ENCODE assay signal across 8 cellular contexts in genomic region chr21:43866659-43867331, GRCh38. TPM values are rescaled to one million over a fixed set of nuclear protein-coding genes. Genes with fewer than 3 reads are reported as not detected.
DNase-seq lines count a peak whose midpoint lies in the region; ATAC-seq and TF ChIP-seq lines count a peak whose summit lies in the region.

No MANE protein-coding gene starts in this region.

- peaks cover 44% of the 10 kb centered on the region for H3K79me2 ChIP-seq in fibroblast of lung (ENCODE audit: control insufficient read depth, insufficient read depth, low read length)

- H3K4me1 ChIP-seq in CD4-positive, CD25-positive, alpha-beta regulatory T cell (ENCODE audit: control insufficient read depth, insufficient read depth, low read length, poor library complexity, severe bottlenecking), result peaks cover 46% of the 10 kb centered on the region
- H3K4me1 ChIP-seq in fibroblast of lung (ENCODE audit: control insufficient read depth, extremely low read depth, insufficient read depth, low read length), result no peaks in the 10 kb centered on the region
- H3K4me1 ChIP-seq in prostate gland (replicated peaks), result peaks cover 11% of the 10 kb centered on the region

- peak overlapping the region; percentile 86 to 97 (median 92) for H3K4me3 Mint-ChIP-seq in CD4-positive, CD25-positive, alpha-beta regulatory T cell
- H3K4me3 Mint-ChIP-seq in activated CD8-positive, alpha-beta memory T cell treated with anti-CD3 and anti-CD28 coated beads, Interleukin-2, amount 10 ng/mL, durations not matched to agents 7 days and 5 days, result peak overlapping the region; percentile 87

- H2AFZ ChIP-seq in fibroblast of lung (ENCODE audit: low read length), result no peak overlapping the region

- peak; percentile 27 for TF ChIP-seq POLR2A in prostate gland (IDR thresholded peaks at IDR 0.05)

- CTCF ChIA-PET in activated CD8-positive, alpha-beta memory T cell treated with anti-CD3 and anti-CD28 coated beads, Interleukin-2, amount 10 ng/mL, durations not matched to agents 7 days and 5 days (lab: Charles Lee), result interaction anchor here (0.9 to 1.5 kb wide), 8 partner anchors 10 to 108 kb away, joined by 3 to 6 read pairs (median 4); no protein-coding TSS in a partner anchor

- H3K9me3 ChIP-seq in CD4-positive, CD25-positive, alpha-beta regulatory T cell (ENCODE audit: control insufficient read depth in 2 of 2, low read length in 2 of 2), result no peaks in the 10 kb centered on the region
- no peaks in the 10 kb centered on the region for H3K9me3 ChIP-seq in fibroblast of lung (ENCODE audit: control insufficient read depth, insufficient read depth, low read depth, low read length)
- no peaks in the 10 kb centered on the region for H3K9me3 ChIP-seq in prostate gland

- 33% methylated on average over 24 of the region's 24 CpGs for WGBS in prostate gland

- peak overlapping the region; percentile 86 for H3K4me3 ChIP-seq in CD4-positive, CD25-positive, alpha-beta regulatory T cell (ENCODE audit: low read depth, low read length)
- H3K4me3 ChIP-seq in fibroblast of lung (replicated peaks in 1 of 4; ENCODE audit: control extremely low read depth in 1 of 4, insufficient read depth in 1 of 4, low read depth in 3 of 4, low read length in 4 of 4) (peak overlapping the region; percentile 37 to 80 (median 64)), prostate gland (peak overlapping the region; percentile 68 to 87)

- intact Hi-C loops in prostate gland (cut with DNase I), result loop anchor here (2.0 kb wide), 1 partner anchor 40 kb away; no protein-coding TSS in a partner anchor

- peak overlapping the region; percentile 90 for H3K4me2 ChIP-seq in fibroblast of lung (ENCODE audit: extremely low read depth, insufficient read depth, low read length)

- peaks cover 22% of the 10 kb centered on the region for H3K36me3 ChIP-seq in CD4-positive, CD25-positive, alpha-beta regulatory T cell (ENCODE audit: control insufficient read depth, insufficient read depth, low read length)
- peaks cover 3% of the 10 kb centered on the region for H3K36me3 ChIP-seq in fibroblast of lung (ENCODE audit: control insufficient read depth, insufficient read depth, low read length)
- H3K36me3 ChIP-seq in prostate gland, result no peaks in the 10 kb centered on the region

- ATAC-seq in CD4-positive, CD25-positive, alpha-beta regulatory T cell (ENCODE audit: low read depth in 2 of 2), result peak; percentile 30 to 49
- ATAC-seq in HG03280 (IDR thresholded peaks at IDR 0.05; ENCODE audit: unreplicated experiment) (peak; percentile 37), HG02981 (IDR thresholded peaks at IDR 0.05; ENCODE audit: unreplicated experiment) (no peak)
- peak; percentile 64 for ATAC-seq in activated CD8-positive, alpha-beta memory T cell treated with anti-CD3 and anti-CD28 coated beads, Interleukin-2, amount 10 ng/mL, durations not matched to agents 7 days and 5 days

- DNase-seq in CD4-positive, CD25-positive, alpha-beta regulatory T cell, result peak; percentile 32 to 61 (median 60)
- peak; percentile 71 for DNase-seq in activated CD8-positive, alpha-beta memory T cell treated with anti-CD3 and anti-CD28 coated beads, Interleukin-2, amount 10 ng/mL, durations not matched to agents 7 days and 5 days
- DNase-seq in fibroblast of lung (ENCODE audit: low read depth in 2 of 2) (no peak), prostate gland (ENCODE audit: low spot score) (peak; percentile 33), OCI-M2 (lab: John Stamatoyannopoulos, UW; ENCODE audit: unreplicated experiment) (no peak), NCI-H1105 treated with DMSO at 0.1 percent for 48 hours (lab: John Stamatoyannopoulos, UW) (no peak)

- H3K4me1 Mint-ChIP-seq in CD4-positive, CD25-positive, alpha-beta regulatory T cell, result peaks cover 19 to 59% (median 43%) of the 10 kb centered on the region in 4 donors
- peaks cover 43% of the 10 kb centered on the region for H3K4me1 Mint-ChIP-seq in activated CD8-positive, alpha-beta memory T cell treated with anti-CD3 and anti-CD28 coated beads, Interleukin-2, amount 10 ng/mL, durations not matched to agents 7 days and 5 days

- peaks cover 0 to 2% (median 0%) of the 10 kb centered on the region in 7 donors for H3K9me3 Mint-ChIP-seq in CD4-positive, CD25-positive, alpha-beta regulatory T cell
- no peaks in the 10 kb centered on the region for H3K9me3 Mint-ChIP-seq in activated CD8-positive, alpha-beta memory T cell treated with anti-CD3 and anti-CD28 coated beads, Interleukin-2, amount 10 ng/mL, durations not matched to agents 7 days and 5 days (ENCODE audit: low read depth)

- peak overlapping the region; percentile 84 for H3K27ac ChIP-seq in CD4-positive, CD25-positive, alpha-beta regulatory T cell (ENCODE audit: insufficient read depth, low read length, poor library complexity, severe bottlenecking)
- H3K27ac ChIP-seq in fibroblast of lung (ENCODE audit: insufficient read depth, low read length), result peak overlapping the region; percentile 13
- peak overlapping the region; percentile 92 to 94 for H3K27ac ChIP-seq in prostate gland

- no peaks in the 10 kb centered on the region for H3K27me3 ChIP-seq in CD4-positive, CD25-positive, alpha-beta regulatory T cell (ENCODE audit: control insufficient read depth, insufficient read depth, low read length)
- H3K27me3 ChIP-seq in fibroblast of lung (ENCODE audit: control insufficient read depth, insufficient read depth, low read length) (no peaks in the 10 kb centered on the region), prostate gland (replicated peaks; ENCODE audit: insufficient read depth) (no peaks in the 10 kb centered on the region)

- TF ChIP-seq CTCF in fibroblast of lung (conservative IDR thresholded peaks at IDR 0.05 in 1 of 2, IDR thresholded peaks at IDR 0.05 in 1 of 2; ENCODE audit: low read depth in 1 of 2, low read length in 2 of 2) (no peak), prostate gland (IDR thresholded peaks at IDR 0.05) (no peak)

- peak overlapping the region; percentile 1 for H3K9ac ChIP-seq in fibroblast of lung (ENCODE audit: insufficient read depth, low read length)

- H3K27me3 Mint-ChIP-seq in CD4-positive, CD25-positive, alpha-beta regulatory T cell, result peaks cover 4% of the 10 kb centered on the region
- peaks cover 3% of the 10 kb centered on the region for H3K27me3 Mint-ChIP-seq in activated CD8-positive, alpha-beta memory T cell treated with anti-CD3 and anti-CD28 coated beads, Interleukin-2, amount 10 ng/mL, durations not matched to agents 7 days and 5 days

- H3K36me3 Mint-ChIP-seq in CD4-positive, CD25-positive, alpha-beta regulatory T cell, result peaks cover 18% of the 10 kb centered on the region
- peaks cover 46% of the 10 kb centered on the region for H3K36me3 Mint-ChIP-seq in activated CD8-positive, alpha-beta memory T cell treated with anti-CD3 and anti-CD28 coated beads, Interleukin-2, amount 10 ng/mL, durations not matched to agents 7 days and 5 days

- peak overlapping the region; percentile 91 to 95 (median 93) for H3K27ac Mint-ChIP-seq in CD4-positive, CD25-positive, alpha-beta regulatory T cell
- peak overlapping the region; percentile 91 for H3K27ac Mint-ChIP-seq in activated CD8-positive, alpha-beta memory T cell treated with anti-CD3 and anti-CD28 coated beads, Interleukin-2, amount 10 ng/mL, durations not matched to agents 7 days and 5 days

- no peaks in the 10 kb centered on the region for H4K20me1 ChIP-seq in fibroblast of lung (ENCODE audit: control insufficient read depth, extremely low read depth, insufficient read depth, low read length)

RNA-seq across cellular contexts. Expression of gene AGPAT3, which starts 1.8 kb away (rescaled TPM):
- total RNA-seq in CD4-positive, CD25-positive, alpha-beta regulatory T cell, result 67.8 TPM
- polyA plus RNA-seq in CD4-positive, CD25-positive, alpha-beta regulatory T cell, result 10 to 100 TPM; 13.3 to 19.8 (median 17.4) TPM
- total RNA-seq in activated CD8-positive, alpha-beta memory T cell treated with anti-CD3 and anti-CD28 coated beads, Interleukin-2, amount 10 ng/mL, durations not matched to agents 7 days and 5 days, result 100 to 1,000 TPM in 1 of 2 experiments, 10 to 100 TPM in 1; 94.3 to 101 TPM
- total RNA-seq in fibroblast of lung (28.8 and 44.9 TPM in 2 replicates), prostate gland (10 to 100 TPM; 31.3 to 53.5 TPM)
- 29.4 and 39.0 TPM in 2 replicates for polyA plus RNA-seq in fibroblast of lung
- 42.0 and 55.7 TPM in 2 replicates for polyA plus RNA-seq in fibroblast of lung (2012)
- polyA minus RNA-seq in fibroblast of lung (ENCODE audit: low replicate concordance), result 58.7 and 118 TPM in 2 replicates

Comparison
In these comparisons a context has a peak if more than half of its experiments do, and no peak if none do; other contexts are left out.
1. DNase-seq: peak in CD4-positive, CD25-positive, alpha-beta regulatory T cell (3 of 3), activated CD8-positive, alpha-beta memory T cell treated with anti-CD3 and anti-CD28 coated beads, Interleukin-2, amount 10 ng/mL, durations not matched to agents 7 days and 5 days (single experiment) and prostate gland (single experiment); none in fibroblast of lung (0 of 2), OCI-M2 (single experiment) and NCI-H1105 treated with DMSO at 0.1 percent for 48 hours (single experiment).
2. H3K27ac ChIP-seq: peak in every context shown above with its lines; median percentile 93 in prostate gland; 84 in CD4-positive, CD25-positive, alpha-beta regulatory T cell; 13 in fibroblast of lung.
3. Peak in every context shown above with its lines, with median percentiles within 50 percentile points of each other: H3K4me3 ChIP-seq.